29 cellular contexts compared by ENCODE assay signal in genomic region chr20:62635852-62636251, GRCh38. TPM values are rescaled to one million over a fixed set of nuclear protein-coding genes. Genes with fewer than 3 reads are reported as not detected.
DNase-seq lines count a peak whose midpoint lies in the region; ATAC-seq, FAIRE-seq and TF ChIP-seq lines count a peak whose summit lies in the region.
"Had no signal": no experiment of that assay in that cellular context is flagged by ENCODE, and none has a peak within 500 bp of the region (broad histone marks: within the 10 kb centered on the region; RNA-seq: fewer than 3 reads in every experiment).

No MANE protein-coding gene starts in this region.

- H3K27me3 Mint-ChIP-seq in stimulated activated naive CD8-positive, alpha-beta T cell treated with anti-CD3 and anti-CD28 coated beads, Interleukin-15, amount 100 ng/mL, for 72 hours: peaks cover 78% of the 10 kb centered on the region

- peaks cover 19% of the 10 kb centered on the region for H3K4me1 Mint-ChIP-seq in stimulated activated naive CD8-positive, alpha-beta T cell treated with anti-CD3 and anti-CD28 coated beads, Interleukin-15, amount 100 ng/mL, for 72 hours
- H3K4me1 Mint-ChIP-seq: central memory CD8-positive, alpha-beta T cell; IgD-negative memory B cell had no signal

- CTCF ChIA-PET in K562 (lab: Yijun Ruan, JAX; ENCODE audit: low intra/inter-chr PET ratio): interaction anchor here (1.1 kb wide), 1 partner anchor 136 kb away, joined by 3 read pairs; no protein-coding TSS in a partner anchor

- peak overlapping the region in 1 of 2 donors; percentile 87 for H3K27ac Mint-ChIP-seq in stimulated activated naive CD8-positive, alpha-beta T cell treated with anti-CD3 and anti-CD28 coated beads, Interleukin-15, amount 100 ng/mL, for 72 hours
- H3K27ac Mint-ChIP-seq: activated CD8-positive, alpha-beta memory T cell treated with anti-CD3 and anti-CD28 coated beads, Interleukin-2, amount 10 ng/mL, durations not matched to agents 7 days and 5 days; IgD-negative memory B cell had no signal

- TF ChIP-seq CTCF in K562 (IDR thresholded peaks at IDR 0.05 in 2 of 3, conservative IDR thresholded peaks at IDR 0.05 in 1 of 3; ENCODE audit: insufficient read depth in 2 of 3, low read depth in 1 of 3, low read length in 3 of 3): no peak
- no peak for TF ChIP-seq CTCF in osteoblast (IDR thresholded peaks at IDR 0.05; ENCODE audit: extremely low read depth, low read depth, low read length)
- no peak for TF ChIP-seq CTCF in ovary (IDR thresholded peaks at IDR 0.05)
- no peak for TF ChIP-seq CTCF in tibial nerve (IDR thresholded peaks at IDR 0.05)

- H3K9ac ChIP-seq in K562 (ENCODE audit: insufficient read depth in 1 of 2, low read depth in 2 of 2, low read length in 2 of 2): peak overlapping the region in 1 of 2 experiments; percentile 2; a peak in 1 of 4 replicates

- H3K9me3 Mint-ChIP-seq in stimulated activated naive CD8-positive, alpha-beta T cell treated with anti-CD3 and anti-CD28 coated beads, Interleukin-15, amount 100 ng/mL, for 72 hours: no peaks in the 10 kb centered on the region
- H3K9me3 Mint-ChIP-seq: central memory CD8-positive, alpha-beta T cell; IgD-negative memory B cell had no signal

- H3K9me1 ChIP-seq in K562 (ENCODE audit: control insufficient read depth, insufficient read depth, low read length): no peaks in the 10 kb centered on the region

- no peak for TF ChIP-seq EP300 in K562 (IDR thresholded peaks at IDR 0.05; ENCODE audit: low read length)
- no peak for TF ChIP-seq EP300 in ovary (IDR thresholded peaks at IDR 0.05)
- TF ChIP-seq EP300 in tibial nerve (IDR thresholded peaks at IDR 0.05): no peak

- H3K9me3 ChIP-seq in K562 (replicated peaks; ENCODE audit: control insufficient read depth, insufficient read depth, low read depth, low read length): no peaks in the 10 kb centered on the region
- no peaks in the 10 kb centered on the region for H3K9me3 ChIP-seq in osteoblast (ENCODE audit: low read depth, low read length)
- H3K9me3 ChIP-seq in ovary: no peaks in the 10 kb centered on the region
- H3K9me3 ChIP-seq in tibial nerve: no peaks in the 10 kb centered on the region
- H3K9me3 ChIP-seq: adrenal gland, neutrophil, thyroid gland had no signal

- H4K20me1 ChIP-seq in K562 (replicated peaks; ENCODE audit: control insufficient read depth, insufficient read depth, low read length) (no peaks in the 10 kb centered on the region), osteoblast (ENCODE audit: insufficient read depth, low read length) (no peaks in the 10 kb centered on the region)

- no TSS peak for BruUV-seq in K562 (replicated peaks; lab: Mats Ljungman, UMichigan)

- ATAC-seq in stimulated activated naive CD8-positive, alpha-beta T cell treated with anti-CD3 and anti-CD28 coated beads, Interleukin-15, amount 100 ng/mL, for 72 hours: peak; percentile 10
- no peak for ATAC-seq in stimulated activated naive CD8-positive, alpha-beta T cell treated with anti-CD3 and anti-CD28 coated beads, Interleukin-15, Interleukin-2, amounts not matched to agents 100 U/mL and 50 U/mL, for 24 hours
- ATAC-seq in K562: peak; percentile 43
- ATAC-seq: esophagus mucosa, HCT116 had no signal

- H3K27me3 ChIP-seq in K562 (ENCODE audit: control insufficient read depth in 2 of 2, insufficient read depth in 2 of 2, low read length in 2 of 2) (peaks cover 29 to 58% of the 10 kb centered on the region in 2 experiments), osteoblast (ENCODE audit: insufficient read depth, low read length) (peaks cover 56% of the 10 kb centered on the region), ovary (no peaks in the 10 kb centered on the region), tibial nerve (peaks cover 0 to 85% of the 10 kb centered on the region in 2 donors)
- H3K27me3 ChIP-seq: adrenal gland, thyroid gland had no signal

- H2AFZ ChIP-seq in K562 (ENCODE audit: low read depth, low read length): no peak overlapping the region
- no peak overlapping the region for H2AFZ ChIP-seq in osteoblast (ENCODE audit: low read length)

- FAIRE-seq in K562 (lab: Jason Lieb, UNC): no peak
- FAIRE-seq: G401.6, kidney had no signal

- intact Hi-C loops in K562 (cut with micrococcal nuclease) (no loop called here), ovary (cut with DNase I) (no loop called here)

- no peak for TF ChIP-seq POLR2A in K562 (conservative IDR thresholded peaks at IDR 0.05)
- no peak for TF ChIP-seq POLR2A in ovary (IDR thresholded peaks at IDR 0.05)
- TF ChIP-seq POLR2A in tibial nerve (IDR thresholded peaks at IDR 0.05): no peak

- TF ChIP-seq RAD21 in K562 (CRISPR knock-in tag; conservative IDR thresholded peaks at IDR 0.05 in 1 of 2, IDR thresholded peaks at IDR 0.05 in 1 of 2): no peak

- DNase-seq in stimulated activated naive CD8-positive, alpha-beta T cell treated with anti-CD3 and anti-CD28 coated beads, Interleukin-15, amount 100 ng/mL, for 72 hours: no peak
- DNase-seq in stimulated activated naive CD8-positive, alpha-beta T cell treated with anti-CD3 and anti-CD28 coated beads, Interleukin-15, Interleukin-2, amounts not matched to agents 100 U/mL and 50 U/mL, for 24 hours: no peak
- DNase-seq in K562 (ENCODE audit: extremely low read depth in 1 of 4, low spot score in 3 of 4) (no peak), osteoblast (ENCODE audit: insufficient read length, low spot score, missing footprints) (peak; percentile 84), ovary (no peak), tibial nerve (ENCODE audit: low spot score in 2 of 2) (no peak), H4 (ENCODE audit: low spot score) (no peak)
- DNase-seq: activated CD8-positive, alpha-beta memory T cell treated with anti-CD3 and anti-CD28 coated beads, Interleukin-2, amount 10 ng/mL, durations not matched to agents 7 days and 5 days; activated naive CD4-positive, alpha-beta T cell treated with Interleukin-2 at 50 U/mL for 16 hours; activated T-cell treated with anti-CD3 and anti-CD28 coated beads, Interleukin-2, amount 50 U/mL, for 48 hours; adrenal gland; C1 segment of cervical spinal cord; COR-L47; dermis blood vessel endothelial cell; head of caudate nucleus; left ventricle myocardium superior; NCI-H146; NCI-H345; SHP77 treated with DMSO at 0.1 percent for 48 hours; T1000; thyroid gland had no signal

- no peaks in the 10 kb centered on the region for H3K36me3 ChIP-seq in K562 (ENCODE audit: control insufficient read depth, insufficient read depth, low read length)
- no peaks in the 10 kb centered on the region for H3K36me3 ChIP-seq in osteoblast (ENCODE audit: insufficient read depth, low read length)
- H3K36me3 ChIP-seq in ovary: no peaks in the 10 kb centered on the region
- H3K36me3 ChIP-seq in tibial nerve: no peaks in the 10 kb centered on the region
- H3K36me3 ChIP-seq: adrenal gland, neutrophil, thyroid gland had no signal

- H3K27ac ChIP-seq in K562 (ENCODE audit: extremely low read depth, low read depth, low read length) (no peak overlapping the region), osteoblast (ENCODE audit: low read depth, low read length) (no peak overlapping the region), ovary (no peak overlapping the region), tibial nerve (no peak overlapping the region)
- H3K27ac ChIP-seq: adrenal gland, neutrophil, thyroid gland had no signal

- WGBS in K562 (ENCODE audit: insufficient coverage, low coverage, missing lambda C conversion rate): 28% methylated on average over 16 of the region's 16 CpGs
- 68 to 80% (median 73%) methylated on average over 16 of the region's 16 CpGs for WGBS in ovary, 3 donors
- WGBS in tibial nerve, 2 donors: 33 to 63% methylated on average over 16 of the region's 16 CpGs

- H3K4me3 ChIP-seq in K562 (no peak overlapping the region), osteoblast (ENCODE audit: insufficient read depth, low read length) (no peak overlapping the region), ovary (no peak overlapping the region), tibial nerve (no peak overlapping the region)
- H3K4me3 ChIP-seq: adrenal gland, thyroid gland had no signal

- H3K79me2 ChIP-seq in K562 (ENCODE audit: control insufficient read depth, insufficient read depth, low read length): no peaks in the 10 kb centered on the region
- no peaks in the 10 kb centered on the region for H3K79me2 ChIP-seq in osteoblast (ENCODE audit: insufficient read depth, low read length)

- peaks cover 0 to 38% of the 10 kb centered on the region in 2 experiments; a peak in 3 of 5 replicates for H3K4me1 ChIP-seq in K562 (replicated peaks in 1 of 2; ENCODE audit: control insufficient read depth in 2 of 2, insufficient read depth in 2 of 2, low read length in 2 of 2)
- H3K4me1 ChIP-seq in osteoblast (ENCODE audit: insufficient read depth, low read length): no peaks in the 10 kb centered on the region
- no peaks in the 10 kb centered on the region for H3K4me1 ChIP-seq in ovary (ENCODE audit: insufficient read depth)
- no peaks in the 10 kb centered on the region for H3K4me1 ChIP-seq in tibial nerve
- H3K4me1 ChIP-seq: adrenal gland, thyroid gland had no signal

- in situ Hi-C loops in K562 (cut with MboI): no loop called here

- POLR2A ChIA-PET in K562 (lab: Yijun Ruan, JAX): interaction anchor here (0.5 kb wide), 1 partner anchor 152 kb away, joined by 3 read pairs; no protein-coding TSS in a partner anchor

- H3K4me3 Mint-ChIP-seq in stimulated activated naive CD8-positive, alpha-beta T cell treated with anti-CD3 and anti-CD28 coated beads, Interleukin-15, amount 100 ng/mL, for 72 hours: peak overlapping the region in 1 of 2 donors; percentile 58
- H3K4me3 Mint-ChIP-seq: activated CD8-positive, alpha-beta memory T cell treated with anti-CD3 and anti-CD28 coated beads, Interleukin-2, amount 10 ng/mL, durations not matched to agents 7 days and 5 days; central memory CD8-positive, alpha-beta T cell had no signal

- H3K4me2 ChIP-seq in K562 (ENCODE audit: insufficient read depth, low read length) (no peak overlapping the region), osteoblast (ENCODE audit: insufficient read depth, low read length) (no peak overlapping the region)

RNA-seq across cellular contexts. Expression of gene SLCO4A1, which starts 6.5 kb away (rescaled TPM):
- 21.8 and 48.7 TPM in 2 replicates for total RNA-seq in K562 (2011; cell fraction: chromatin; rRNA removed; ENCODE audit: low replicate concordance)
- total RNA-seq in K562 (2011; cell fraction: nucleolus; rRNA removed): 35.3 and 40.5 TPM in 2 replicates
- 24.4 TPM in 2 replicates for total RNA-seq in K562 (2011; cell fraction: nucleoplasm; rRNA removed)
- 16.2 and 26.3 TPM in 2 replicates for total RNA-seq in K562 (2014; rRNA removed)
- total RNA-seq in K562 (2014; rRNA removed; fragmentation: Illumina TruSeq; extraction: Trizol): 6.8 and 7.3 TPM in 2 replicates
- total RNA-seq in K562 (2015; rRNA removed; fragmentation: Illumina TruSeq; extraction: Trizol): 12.1 and 13.9 TPM in 2 replicates
- 21.9 and 25.2 TPM in 2 replicates for total RNA-seq in K562 (2021)
- polyA plus RNA-seq in K562 (2011; rRNA removed): 12.3 and 13.2 TPM in 2 replicates
- 10.5 and 25.9 TPM in 2 replicates for polyA plus RNA-seq in K562 (2011; cell fraction: cytosol; rRNA removed)
- 46.8 and 83.4 TPM in 2 replicates for polyA plus RNA-seq in K562 (2011; cell fraction: nucleus; rRNA removed)
- 6.1 and 15.2 TPM in 2 replicates for polyA plus RNA-seq in K562 (2012)
- polyA plus RNA-seq in K562 (2014; fragmentation: Illumina TruSeq; extraction: Trizol): 13.6 and 15.4 TPM in 2 replicates
- 1 to 10 TPM; 1.6 to 3.1 TPM for polyA plus RNA-seq in K562 (2014; fragmentation: Nextera tagmentation; extraction: Ambion mirVana)
- polyA plus RNA-seq in K562 (2014; rRNA removed): 12.8 and 17.7 TPM in 2 replicates
- polyA minus RNA-seq in K562 (2011; rRNA and poly(A)+ RNA removed): 5.1 and 5.5 TPM in 2 replicates
- polyA minus RNA-seq in K562 (2011; cell fraction: cytosol; rRNA and poly(A)+ RNA removed): 13.4 and 13.6 TPM in 2 replicates
- 11.7 and 15.8 TPM in 2 replicates for polyA minus RNA-seq in K562 (2011; cell fraction: nucleus; rRNA and poly(A)+ RNA removed)
- under 0.01 TPM in 1 of 2 replicates, not detected in the other for total RNA-seq in osteoblast
- total RNA-seq in ovary: 10 to 100 TPM in 1 of 7 donors, 1 to 10 TPM in 6; 3.3 to 10.9 (median 4.4) TPM
- 1 to 10 TPM; 1.1 to 2.2 TPM for polyA plus RNA-seq in ovary
- 10 to 100 TPM; 24.3 to 73.7 (median 40.5) TPM for total RNA-seq in tibial nerve
- total RNA-seq in H4 (2014; rRNA removed; shearing (Covaris generic)): 4.7 and 4.9 TPM in 2 replicates
- total RNA-seq: skeletal muscle tissue had no signal
